18 cellular contexts compared by ENCODE assay signal in genomic region chr22:22394589-22394988, GRCh38.
DNase-seq lines count a peak whose midpoint lies in the region; FAIRE-seq and TF ChIP-seq lines count a peak whose summit lies in the region.
"Had no signal": no experiment of that assay in that cellular context is flagged by ENCODE, and none has a peak within 500 bp of the region (broad histone marks: within the 10 kb centered on the region; RNA-seq: fewer than 3 reads in every experiment).

No MANE protein-coding gene starts in this region.

- no peaks in the 10 kb centered on the region for H3K4me1 ChIP-seq in small intestine (ENCODE audit: control insufficient read depth in 2 of 2, insufficient read depth in 1 of 2, low read depth in 1 of 2, low read length in 1 of 2)
- H3K4me1 ChIP-seq: psoas muscle had no signal

- 42 to 67% (median 56%) methylated on average over 1 of the region's 1 CpG for WGBS in small intestine, 3 donors

- no peak for TF ChIP-seq CTCF in bronchial epithelial cell (IDR thresholded peaks at IDR 0.05; ENCODE audit: insufficient read depth, low read length, severe bottlenecking)

- H3K36me3 ChIP-seq in bronchial epithelial cell (ENCODE audit: control insufficient read depth, insufficient read depth, low read length), result no peaks in the 10 kb centered on the region
- H3K36me3 ChIP-seq in small intestine (ENCODE audit: control insufficient read depth in 2 of 2, insufficient read depth in 2 of 2, low read length in 2 of 2), result no peaks in the 10 kb centered on the region
- H3K36me3 ChIP-seq: cardiac muscle cell, thyroid gland, WERI-Rb-1 had no signal

- H3K27me3 ChIP-seq in bronchial epithelial cell (ENCODE audit: control insufficient read depth, insufficient read depth, low read length) (peaks cover 2% of the 10 kb centered on the region), small intestine (ENCODE audit: control insufficient read depth in 2 of 2, insufficient read depth in 2 of 2, low read length in 2 of 2) (peaks cover 0 to 3% of the 10 kb centered on the region in 2 donors)
- H3K27me3 ChIP-seq: cardiac muscle cell, thyroid gland had no signal

- H3K4me3 ChIP-seq in bronchial epithelial cell (ENCODE audit: low read depth, low read length) (no peak overlapping the region), small intestine (ENCODE audit: low read depth in 1 of 2, low read length in 2 of 2) (no peak overlapping the region)
- H3K4me3 ChIP-seq: cardiac muscle cell, psoas muscle, thyroid gland had no signal

- TF ChIP-seq POLR2A in GM12891 (IDR thresholded peaks at IDR 0.05; ENCODE audit: low read depth, low read length), result no peak

- FAIRE-seq in GM12891 (lab: Jason Lieb, UNC) (peak; percentile 82), bronchial epithelial cell (lab: Jason Lieb, UNC) (peak; percentile 47), small intestine (lab: Jason Lieb, UNC) (no peak)

- H3K9me3 ChIP-seq in small intestine (ENCODE audit: control insufficient read depth, low read depth), result no peaks in the 10 kb centered on the region
- H3K9me3 ChIP-seq: psoas muscle, thyroid gland had no signal

- no peak overlapping the region for H3K27ac ChIP-seq in small intestine (ENCODE audit: low read depth in 1 of 2, low read length in 1 of 2)
- H3K27ac ChIP-seq: cardiac muscle cell, psoas muscle, thyroid gland, WERI-Rb-1 had no signal

- no peak for DNase-seq in GM12891 (ENCODE audit: insufficient read length, low spot score)
- DNase-seq in NCI-H1092 treated with DMSO at 0.1 percent for 48 hours (lab: John Stamatoyannopoulos, UW), result peak; percentile 18
- DNase-seq in bronchial epithelial cell (ENCODE audit: low read depth), result no peak
- peak; percentile 14 for DNase-seq in small intestine
- DNase-seq in NCI-H524 (lab: John Stamatoyannopoulos, UW), result no peak
- no peak for DNase-seq in SW 1271 (lab: John Stamatoyannopoulos, UW)
- no peak for DNase-seq in 8988T
- DNase-seq: activated naive CD8-positive, alpha-beta T cell treated with anti-CD3 and anti-CD28 coated beads, Interleukin-2, amount 50 U/mL, for 24 hours; immature natural killer cell; mesenchymal stem cell; nephron progenitor cell; NK-92 treated with Interleukin-12 subunit alpha and Interleukin-12 subunit beta, amount 100 ng/mL, for 24 hours; psoas muscle; stimulated activated CD4-positive, alpha-beta T cell treated with anti-CD3 and anti-CD28 coated beads, Interleukin-12 subunit alpha, Interleukin-12 subunit beta, amount 100 ng/mL, for 4 hours; T-helper 1 cell; WERI-Rb-1 had no signal

TF ChIP-seq in GM12891, 5 proteins besides CTCF, POLR2A, EP300 and RAD21:
- TF ChIP-seq POLR2AphosphoS5 (IDR thresholded peaks at IDR 0.05; ENCODE audit: low read depth, low read length), result no peak
- no peak for TF ChIP-seq TAF1 (IDR thresholded peaks at IDR 0.05; ENCODE audit: low read depth, low read length)
- no peak for TF ChIP-seq PAX5 (IDR thresholded peaks at IDR 0.05; ENCODE audit: insufficient read depth, low read length, severe bottlenecking)
- no peak for TF ChIP-seq POU2F2 (IDR thresholded peaks at IDR 0.05; ENCODE audit: low read depth, low read length)
- no peak for TF ChIP-seq SPI1 (IDR thresholded peaks at IDR 0.05; ENCODE audit: low read depth, low read length)

Comparison
In these comparisons a context has a peak if more than half of its experiments do, and no peak if none do; other contexts are left out.
1. DNase-seq: peak in NCI-H1092 treated with DMSO at 0.1 percent for 48 hours (single experiment) and small intestine (single experiment); none in GM12891 (single experiment), bronchial epithelial cell (single experiment), NCI-H524 (0 of 2), SW 1271 (0 of 2) and 8988T (single experiment).